Comparison of ENCODE assay signal across 8 cellular contexts in genomic region chr10:90751107-90751997, GRCh38.
DNase-seq lines count a peak whose midpoint lies in the region; ATAC-seq and TF ChIP-seq lines count a peak whose summit lies in the region.

No MANE protein-coding gene starts in this region.

- no peaks in the 10 kb centered on the region for H3K9me3 Mint-ChIP-seq in activated T-helper 2 cell treated with anti-CD3 and anti-CD28 coated beads, Interferon-gamma antibody, Interleukin-2, Interleukin-4, amounts not matched to agents 10 μg/mL and 5 μg/mL and 100 μg/mL, durations not matched to agents 14 hours and 24 hours and 36 hours

- TF ChIP-seq POLR2A in spleen (IDR thresholded peaks at IDR 0.05), result no peak

- WGBS in spleen, 5 donors, result 30 to 38% (median 35%) methylated on average over 4 of the region's 4 CpGs

- no peak overlapping the region for H3K27ac ChIP-seq in spleen

- TF ChIP-seq CTCF in HFF-Myc (IDR thresholded peaks at IDR 0.05; ENCODE audit: low read depth, low read length, missing control alignments) (peak; percentile 70), spleen (IDR thresholded peaks at IDR 0.05 in 8 of 11, conservative IDR thresholded peaks at IDR 0.05 in 3 of 11) (peak in 10 of 11 experiments; percentile 29 to 70 (median 54))

- no peaks in the 10 kb centered on the region for H3K4me1 ChIP-seq in spleen

- H3K4me1 Mint-ChIP-seq in activated T-helper 2 cell treated with anti-CD3 and anti-CD28 coated beads, Interferon-gamma antibody, Interleukin-2, Interleukin-4, amounts not matched to agents 10 μg/mL and 5 μg/mL and 100 μg/mL, durations not matched to agents 14 hours and 24 hours and 36 hours (ENCODE audit: low read depth), result no peaks in the 10 kb centered on the region

- H3K36me3 Mint-ChIP-seq in activated T-helper 2 cell treated with anti-CD3 and anti-CD28 coated beads, Interferon-gamma antibody, Interleukin-2, Interleukin-4, amounts not matched to agents 10 μg/mL and 5 μg/mL and 100 μg/mL, durations not matched to agents 14 hours and 24 hours and 36 hours (ENCODE audit: low read depth), result no peaks in the 10 kb centered on the region

- H3K4me3 ChIP-seq in HFF-Myc (replicated peaks; ENCODE audit: low read depth, low read length), result no peak overlapping the region
- H3K4me3 ChIP-seq in spleen, result no peak overlapping the region

- no peak overlapping the region for H3K4me3 Mint-ChIP-seq in activated T-helper 2 cell treated with anti-CD3 and anti-CD28 coated beads, Interferon-gamma antibody, Interleukin-2, Interleukin-4, amounts not matched to agents 10 μg/mL and 5 μg/mL and 100 μg/mL, durations not matched to agents 14 hours and 24 hours and 36 hours (ENCODE audit: low read depth)

- H3K27me3 Mint-ChIP-seq in activated T-helper 2 cell treated with anti-CD3 and anti-CD28 coated beads, Interferon-gamma antibody, Interleukin-2, Interleukin-4, amounts not matched to agents 10 μg/mL and 5 μg/mL and 100 μg/mL, durations not matched to agents 14 hours and 24 hours and 36 hours (ENCODE audit: low read depth), result peaks cover 31% of the 10 kb centered on the region

- peak; percentile 51 for ATAC-seq in left ventricle myocardium superior

- H3K9me3 ChIP-seq in spleen, result no peaks in the 10 kb centered on the region

- intact Hi-C loops in activated T-helper 2 cell treated with anti-CD3 and anti-CD28 coated beads, Interferon-gamma antibody, Interleukin-2, Interleukin-4, amounts not matched to agents 10 μg/mL and 5 μg/mL and 100 μg/mL, durations not matched to agents 14 hours and 24 hours and 36 hours (cut with micrococcal nuclease), result loop anchor here (1.0 kb wide), 2 partner anchors 111 to 120 kb away; partner anchors contain the start of gene RPP30
- intact Hi-C loops in left ventricle myocardium superior (cut with micrococcal nuclease) (loop anchor here (10.0 kb wide), 1 partner anchor 113 kb away; no protein-coding TSS in a partner anchor), spleen (cut with DNase I; ENCODE audit: low total_unique reads) (loop anchor here (10.0 kb wide), 1 partner anchor 113 kb away; no protein-coding TSS in a partner anchor)

- no peak overlapping the region for H3K27ac Mint-ChIP-seq in activated T-helper 2 cell treated with anti-CD3 and anti-CD28 coated beads, Interferon-gamma antibody, Interleukin-2, Interleukin-4, amounts not matched to agents 10 μg/mL and 5 μg/mL and 100 μg/mL, durations not matched to agents 14 hours and 24 hours and 36 hours

- no peaks in the 10 kb centered on the region for H3K36me3 ChIP-seq in spleen

- peaks cover 0 to 17% (median 0%) of the 10 kb centered on the region in 7 donors for H3K27me3 ChIP-seq in spleen (replicated peaks in 1 of 7)

- peak; percentile 24 for DNase-seq in NCI-H510A treated with DMSO at 0.1 percent for 48 hours (lab: John Stamatoyannopoulos, UW)
- no peak for DNase-seq in NCI-H510A (lab: John Stamatoyannopoulos, UW)
- no peak for DNase-seq in HFF-Myc (ENCODE audit: extremely low read depth, low read depth)
- DNase-seq in NCI-H69 (lab: John Stamatoyannopoulos, UW), result peak; percentile 34
- DNase-seq in activated T-helper 2 cell treated with anti-CD3 and anti-CD28 coated beads, Interferon-gamma antibody, Interleukin-2, Interleukin-4, amounts not matched to agents 10 μg/mL and 5 μg/mL and 100 μg/mL, durations not matched to agents 14 hours and 24 hours and 36 hours (ENCODE audit: low spot score), result peak; percentile 13
- DNase-seq in left ventricle myocardium superior, result no peak
- DNase-seq in spleen, result no peak
- DNase-seq in NK-92 treated with Interleukin-12 subunit alpha and Interleukin-12 subunit beta, amount 100 ng/mL, for 24 hours (lab: John Stamatoyannopoulos, UW), result no peak

Comparison
In these comparisons a context has a peak if more than half of its experiments do, and no peak if none do; other contexts are left out.
1. DNase-seq: peak in NCI-H510A treated with DMSO at 0.1 percent for 48 hours (single experiment), NCI-H69 (single experiment) and activated T-helper 2 cell treated with anti-CD3 and anti-CD28 coated beads, Interferon-gamma antibody, Interleukin-2, Interleukin-4, amounts not matched to agents 10 μg/mL and 5 μg/mL and 100 μg/mL, durations not matched to agents 14 hours and 24 hours and 36 hours (single experiment); none in NCI-H510A (single experiment), HFF-Myc (single experiment), left ventricle myocardium superior (single experiment), spleen (single experiment) and NK-92 treated with Interleukin-12 subunit alpha and Interleukin-12 subunit beta, amount 100 ng/mL, for 24 hours (single experiment).